14 cellular contexts compared by ENCODE assay signal in genomic region chr10:8048281-8049008, GRCh38. TPM values are rescaled to one million over a fixed set of nuclear protein-coding genes. Genes with fewer than 3 reads are reported as not detected.
DNase-seq lines count a peak whose midpoint lies in the region; ATAC-seq and TF ChIP-seq lines count a peak whose summit lies in the region.
"Had no signal": no experiment of that assay in that cellular context is flagged by ENCODE, and none has a peak within 500 bp of the region (broad histone marks: within the 10 kb centered on the region; RNA-seq: fewer than 3 reads in every experiment).

No MANE protein-coding gene starts in this region.

- ATAC-seq in natural killer cell (peak; percentile 28 to 57 (median 36)), gastrocnemius medialis (no peak), aorta (ENCODE audit: low FRiP score) (no peak)

- peaks cover 0 to 10% (median 1%) of the 10 kb centered on the region in 8 donors for H3K9me3 Mint-ChIP-seq in CD4-positive, alpha-beta memory T cell
- no peaks in the 10 kb centered on the region for H3K9me3 Mint-ChIP-seq in activated naive CD4-positive, alpha-beta T cell treated with anti-CD3 and anti-CD28 coated beads, Interleukin-2, amount 10 ng/mL, durations not matched to agents 7 days and 5 days
- no peaks in the 10 kb centered on the region for H3K9me3 Mint-ChIP-seq in natural killer cell

- no peak for TF ChIP-seq RAD21 in SK-N-SH (IDR thresholded peaks at IDR 0.05; ENCODE audit: low read length)

- TF ChIP-seq EP300 in SK-N-SH (IDR thresholded peaks at IDR 0.05; ENCODE audit: borderline replicate concordance in 1 of 2, low read depth in 1 of 2, low read length in 1 of 2): no peak

- no peaks in the 10 kb centered on the region for H3F3A ChIP-seq in SK-N-SH (replicated peaks; ENCODE audit: insufficient read depth)

- no peaks in the 10 kb centered on the region for H3K36me3 ChIP-seq in CD4-positive, alpha-beta memory T cell (ENCODE audit: insufficient read depth, low read length)
- H3K36me3 ChIP-seq in SK-N-SH (replicated peaks in 1 of 2; ENCODE audit: control insufficient read depth in 1 of 2, insufficient read depth in 2 of 2, low read length in 1 of 2) (no peaks in the 10 kb centered on the region), gastrocnemius medialis (no peaks in the 10 kb centered on the region), aorta (ENCODE audit: control insufficient read depth in 1 of 2, insufficient read depth in 2 of 2, low read length in 1 of 2) (no peaks in the 10 kb centered on the region)
- H3K36me3 ChIP-seq: BLaER1 treated with 17β-estradiol and CSF1 and Interleukin-3, amounts not matched to agents 10 nM and 100 nM; left ventricle myocardium inferior; sigmoid colon had no signal

- no peak for TF ChIP-seq POLR2A in gastrocnemius medialis (IDR thresholded peaks at IDR 0.05)

- no peak overlapping the region for H3K27ac ChIP-seq in CD4-positive, alpha-beta memory T cell (ENCODE audit: low read depth, low read length)
- H3K27ac ChIP-seq in SK-N-SH (ENCODE audit: low read depth in 2 of 2, low read length in 1 of 2) (peak overlapping the region; percentile 96 to 98), gastrocnemius medialis (no peak overlapping the region), aorta (ENCODE audit: low read depth in 1 of 2, low read length in 2 of 2) (no peak overlapping the region)
- H3K27ac ChIP-seq: BLaER1 treated with 17β-estradiol and CSF1 and Interleukin-3, amounts not matched to agents 10 nM and 100 nM; left ventricle myocardium inferior; sigmoid colon had no signal

- no peak overlapping the region for H3K4me3 ChIP-seq in CD4-positive, alpha-beta memory T cell (ENCODE audit: low read length in 2 of 2)
- H3K4me3 ChIP-seq in SK-N-SH (ENCODE audit: low read depth in 2 of 2, low read length in 1 of 2) (peak overlapping the region; percentile 86 to 92), gastrocnemius medialis (no peak overlapping the region), aorta (ENCODE audit: low read length in 2 of 2) (no peak overlapping the region)

- H2AFZ ChIP-seq in SK-N-SH (ENCODE audit: low read depth): no peak overlapping the region

- H3K4me1 Mint-ChIP-seq in CD4-positive, alpha-beta memory T cell: peaks cover 38 to 81% (median 58%) of the 10 kb centered on the region in 4 donors
- H3K4me1 Mint-ChIP-seq in activated naive CD4-positive, alpha-beta T cell treated with anti-CD3 and anti-CD28 coated beads, Interleukin-2, amount 10 ng/mL, durations not matched to agents 7 days and 5 days: peaks cover 66% of the 10 kb centered on the region
- H3K4me1 Mint-ChIP-seq in natural killer cell: peaks cover 56 to 83% of the 10 kb centered on the region in 2 donors

- H4K20me1 ChIP-seq in SK-N-SH (ENCODE audit: insufficient read depth): no peaks in the 10 kb centered on the region

- peaks cover 67 to 68% of the 10 kb centered on the region in 2 donors for H3K27me3 Mint-ChIP-seq in CD4-positive, alpha-beta memory T cell
- H3K27me3 Mint-ChIP-seq in activated naive CD4-positive, alpha-beta T cell treated with anti-CD3 and anti-CD28 coated beads, Interleukin-2, amount 10 ng/mL, durations not matched to agents 7 days and 5 days: peaks cover 100% of the 10 kb centered on the region
- peaks cover 63 to 83% of the 10 kb centered on the region in 2 donors for H3K27me3 Mint-ChIP-seq in natural killer cell (ENCODE audit: low read depth in 2 of 2)

- peaks cover 88% of the 10 kb centered on the region for H3K27me3 ChIP-seq in CD4-positive, alpha-beta memory T cell (ENCODE audit: insufficient read depth, low read length)
- no peaks in the 10 kb centered on the region for H3K27me3 ChIP-seq in SK-N-SH (ENCODE audit: insufficient read depth)
- H3K27me3 ChIP-seq in gastrocnemius medialis: peaks cover 98 to 100% (median 100%) of the 10 kb centered on the region in 3 donors
- no peaks in the 10 kb centered on the region for H3K27me3 ChIP-seq in aorta (ENCODE audit: control insufficient read depth in 1 of 2, insufficient read depth in 2 of 2, low read length in 1 of 2)

- H3K36me3 Mint-ChIP-seq in CD4-positive, alpha-beta memory T cell: peaks cover 0 to 13% of the 10 kb centered on the region in 2 donors
- peaks cover 5% of the 10 kb centered on the region for H3K36me3 Mint-ChIP-seq in activated naive CD4-positive, alpha-beta T cell treated with anti-CD3 and anti-CD28 coated beads, Interleukin-2, amount 10 ng/mL, durations not matched to agents 7 days and 5 days
- H3K36me3 Mint-ChIP-seq in natural killer cell: no peaks in the 10 kb centered on the region

- intact Hi-C loops in CD4-positive, alpha-beta memory T cell (cut with micrococcal nuclease): no loop called here
- intact Hi-C loops in natural killer cell (cut with micrococcal nuclease) (no loop called here), gastrocnemius medialis (cut with DNase I; ENCODE audit: low total_unique reads) (no loop called here), aorta (cut with DNase I) (no loop called here)

- CTCF ChIA-PET in CD4-positive, alpha-beta memory T cell (lab: Charles Lee; ENCODE audit: partially characterized antibody): no interaction called here
- CTCF ChIA-PET in SK-N-SH (lab: Yijun Ruan, JAX): interaction anchor here (1.0 to 4.5 kb wide), 9 partner anchors 23 to 1189 kb away, joined by 3 to 15 read pairs (median 4); no protein-coding TSS in a partner anchor
- CTCF ChIA-PET in activated naive CD4-positive, alpha-beta T cell treated with anti-CD3 and anti-CD28 coated beads, Interleukin-2, amount 10 ng/mL, durations not matched to agents 7 days and 5 days (lab: Charles Lee): no interaction called here

- no peaks in the 10 kb centered on the region for H3K9me2 ChIP-seq in SK-N-SH

- peak overlapping the region; percentile 98 for H3K4me2 ChIP-seq in SK-N-SH

- POLR2A ChIA-PET in CD4-positive, alpha-beta memory T cell (lab: Charles Lee; ENCODE audit: partially characterized antibody): interaction anchor here (0.7 to 4.5 kb wide), 6 partner anchors 8 to 1048 kb away, joined by 3 to 43 read pairs (median 5); no protein-coding TSS in a partner anchor
- POLR2A ChIA-PET in SK-N-SH (lab: Yijun Ruan, JAX): interaction anchor here (0.7 to 3.9 kb wide), 11 partner anchors 11 to 1248 kb away, joined by 3 to 33 read pairs (median 4); no protein-coding TSS in a partner anchor

- peaks cover 95% of the 10 kb centered on the region for H3K4me1 ChIP-seq in CD4-positive, alpha-beta memory T cell (ENCODE audit: insufficient read depth, low read length)
- peaks cover 8 to 23% of the 10 kb centered on the region in 2 experiments; a peak in 2 of 4 replicates for H3K4me1 ChIP-seq in SK-N-SH (ENCODE audit: control insufficient read depth in 1 of 2, insufficient read depth in 2 of 2, low read depth in 1 of 2, low read length in 1 of 2)
- peaks cover 31 to 40% of the 10 kb centered on the region in 2 donors for H3K4me1 ChIP-seq in gastrocnemius medialis
- H3K4me1 ChIP-seq in aorta (ENCODE audit: control insufficient read depth in 1 of 2, insufficient read depth in 2 of 2, low read length in 2 of 2): no peaks in the 10 kb centered on the region

- peak; percentile 69 to 92 (median 76) for DNase-seq in CD4-positive, alpha-beta memory T cell
- DNase-seq in SK-N-SH (peak; percentile 64), natural killer cell (no peak), nucleus accumbens (lab: John Stamatoyannopoulos, UW) (no peak), gastrocnemius medialis (no peak), aorta (no peak)
- DNase-seq in activated naive CD4-positive, alpha-beta T cell treated with anti-CD3 and anti-CD28 coated beads, Interleukin-2, amount 10 ng/mL, durations not matched to agents 7 days and 5 days: peak; percentile 49
- no peak for DNase-seq in activated CD4-positive, CD25-positive, alpha-beta regulatory T cell treated with anti-CD3 and anti-CD28 coated beads, Interleukin-2, amount 50 U/mL, for 72 hours
- DNase-seq: GOT3, left ventricle myocardium inferior, NCI-H1436, RPMI8226, sigmoid colon had no signal

- 13% methylated on average over 26 of the region's 29 CpGs for WGBS in SK-N-SH (ENCODE audit: low lambda C conversion rate)
- 17 to 36% methylated on average over 27 to 29 of the region's 29 CpGs for WGBS in aorta, 2 donors

- peak overlapping the region; percentile 96 for H3K9ac ChIP-seq in SK-N-SH
- H3K9ac ChIP-seq: BLaER1 treated with 17β-estradiol and CSF1 and Interleukin-3, amounts not matched to agents 10 nM and 100 nM had no signal

- peaks cover 77% of the 10 kb centered on the region for H3K79me2 ChIP-seq in SK-N-SH (ENCODE audit: insufficient read depth)

- H3K27ac Mint-ChIP-seq in CD4-positive, alpha-beta memory T cell: peak overlapping the region in 6 of 7 donors; percentile 48 to 90 (median 78)
- peak overlapping the region; percentile 62 for H3K27ac Mint-ChIP-seq in activated naive CD4-positive, alpha-beta T cell treated with anti-CD3 and anti-CD28 coated beads, Interleukin-2, amount 10 ng/mL, durations not matched to agents 7 days and 5 days
- peak overlapping the region in 1 of 2 donors; percentile 78 for H3K27ac Mint-ChIP-seq in natural killer cell

- TF ChIP-seq CTCF in SK-N-SH (IDR thresholded peaks at IDR 0.05) (no peak), natural killer cell (IDR thresholded peaks at IDR 0.05) (no peak), gastrocnemius medialis (IDR thresholded peaks at IDR 0.05 in 4 of 5, conservative IDR thresholded peaks at IDR 0.05 in 1 of 5) (no peak)

- peak overlapping the region; percentile 60 to 86 (median 76) for H3K4me3 Mint-ChIP-seq in CD4-positive, alpha-beta memory T cell
- peak overlapping the region; percentile 38 for H3K4me3 Mint-ChIP-seq in activated naive CD4-positive, alpha-beta T cell treated with anti-CD3 and anti-CD28 coated beads, Interleukin-2, amount 10 ng/mL, durations not matched to agents 7 days and 5 days
- H3K4me3 Mint-ChIP-seq in natural killer cell: peak overlapping the region; percentile 79

- H3K9me3 ChIP-seq in CD4-positive, alpha-beta memory T cell (ENCODE audit: control insufficient read depth in 1 of 2, low read length in 2 of 2): no peaks in the 10 kb centered on the region
- H3K9me3 ChIP-seq in SK-N-SH: no peaks in the 10 kb centered on the region
- no peaks in the 10 kb centered on the region for H3K9me3 ChIP-seq in gastrocnemius medialis
- no peaks in the 10 kb centered on the region for H3K9me3 ChIP-seq in aorta (ENCODE audit: control insufficient read depth, low read length)
- H3K9me3 ChIP-seq: left ventricle myocardium inferior, sigmoid colon had no signal

- in situ Hi-C loops in gastrocnemius medialis (cut with MboI; ENCODE audit: low sequenced_read_pairs in 4 of 4): no loop called here

TF ChIP-seq in SK-N-SH, 30 proteins besides CTCF, POLR2A, EP300 and RAD21 (continues in another document):
- TF ChIP-seq GATA2 (CRISPR knock-in tag; IDR thresholded peaks at IDR 0.05) (peak; percentile 49; the same call in 1 of the 2 replicates), FOXJ3 (CRISPR knock-in tag; IDR thresholded peaks at IDR 0.05) (0 out of 2 replicates have a peak, but pooled peaks have one; percentile 17)

RNA-seq across cellular contexts. Expression of gene GATA3, which starts 6.0 kb away (rescaled TPM):
- 10 to 100 TPM; 61.9 to 63.8 TPM for total RNA-seq in CD4-positive, alpha-beta memory T cell
- polyA plus RNA-seq in CD4-positive, alpha-beta memory T cell: 10 to 100 TPM; 64.8 to 79.7 TPM
- 5.1 and 14.3 TPM in 2 replicates for polyA plus RNA-seq in SK-N-SH (2012; rRNA removed)
- 13.1 and 16.2 TPM in 2 replicates for polyA plus RNA-seq in SK-N-SH (2012; cell fraction: cytosol; rRNA removed)
- polyA plus RNA-seq in SK-N-SH (2012; cell fraction: nucleus; rRNA removed): 24.8 and 29.4 TPM in 2 replicates
- total RNA-seq in natural killer cell: 10 to 100 TPM; 50.3 to 92.2 (median 68.8) TPM
- under 1 TPM; 0.12 to 0.61 (median 0.58) TPM for total RNA-seq in gastrocnemius medialis
- 1 to 10 TPM in 1 of 2 donors, under 1 TPM in 1; 0.78 to 2.0 TPM for total RNA-seq in aorta
- 1 to 10 TPM in 1 of 2 donors, not detected in 1; 1.4 TPM for polyA plus RNA-seq in aorta
- total RNA-seq: sigmoid colon had no signal

Comparison
In these comparisons a context has a peak if more than half of its experiments do, and no peak if none do; other contexts are left out.
1. DNase-seq: peak in CD4-positive, alpha-beta memory T cell (5 of 5), SK-N-SH (single experiment) and activated naive CD4-positive, alpha-beta T cell treated with anti-CD3 and anti-CD28 coated beads, Interleukin-2, amount 10 ng/mL, durations not matched to agents 7 days and 5 days (single experiment); none in natural killer cell (single experiment), activated CD4-positive, CD25-positive, alpha-beta regulatory T cell treated with anti-CD3 and anti-CD28 coated beads, Interleukin-2, amount 50 U/mL, for 72 hours (single experiment), nucleus accumbens (0 of 56), gastrocnemius medialis (0 of 2) and aorta (0 of 2).
2. H3K27ac ChIP-seq: peak in SK-N-SH (2 of 2); none in CD4-positive, alpha-beta memory T cell (single experiment), gastrocnemius medialis (0 of 4) and aorta (0 of 2).
3. H3K4me3 ChIP-seq: peak in SK-N-SH (2 of 2); none in CD4-positive, alpha-beta memory T cell (0 of 2), gastrocnemius medialis (0 of 4) and aorta (0 of 2).
4. ATAC-seq: peak in natural killer cell (3 of 3); none in gastrocnemius medialis (0 of 2) and aorta (single experiment).
5. RNA of gene GATA3, which starts 6.0 kb away (total RNA-seq): 50.3 to 92.2 TPM in natural killer cell and 61.9 to 63.8 TPM in CD4-positive, alpha-beta memory T cell; 0.78 to 2.0 TPM in aorta and 0.12 to 0.61 TPM in gastrocnemius medialis; every median in the first group is over 10 times any median in the second.
6. Peak in every context shown above with its lines, with median percentiles within 50 percentile points of each other: H3K4me3 Mint-ChIP-seq.